Comparison of ENCODE assay signal across 1 cellular context in the genomic region with DNA sequence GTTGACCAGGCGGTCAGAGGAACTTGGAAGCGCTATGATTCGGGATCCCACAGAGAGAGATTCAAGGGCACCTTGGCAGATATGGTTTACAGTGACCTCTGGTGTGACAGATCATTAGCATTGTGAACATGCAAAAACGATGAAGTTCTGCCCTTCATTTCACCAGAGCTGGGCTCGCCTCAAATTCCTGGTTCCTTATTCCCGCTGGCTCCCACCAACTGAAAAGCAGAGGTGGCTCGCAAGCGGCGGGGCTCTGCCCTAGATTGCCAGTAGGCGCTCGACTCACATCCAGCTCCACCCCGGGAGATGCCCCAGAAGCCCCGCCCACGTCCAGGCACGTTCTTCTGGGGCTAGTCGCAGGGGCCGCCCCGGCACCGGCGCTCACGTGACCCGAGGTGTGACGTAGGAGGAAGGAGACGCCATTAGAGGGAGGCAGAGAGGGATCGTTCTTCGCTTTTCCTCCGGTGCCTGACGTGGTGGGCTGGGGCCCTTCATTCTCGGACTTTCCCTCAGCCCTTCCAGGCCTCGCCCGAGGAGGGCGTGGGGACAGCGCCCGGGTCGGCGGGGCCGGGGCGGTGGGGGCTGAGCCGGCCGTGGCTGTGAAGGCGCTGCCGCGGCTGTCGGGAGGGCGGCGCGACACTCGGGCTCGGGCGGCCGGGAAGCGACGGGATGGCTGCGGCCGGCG.
A peak's percentile ranks its signal among the peaks of the same experiment; 100 is the strongest.
TF ChIP-seq lines count a peak whose summit lies in the region.

Gene RAB21, plus strand, starts transcription at position 403 of the 685 bp plus-strand sequence. Its CDS starts 267 bp downstream, at position 670.

TF ChIP-seq in HepG2, 621 proteins besides CTCF, POLR2A, EP300 and RAD21 (continued from another document and continues in another):
- TF ChIP-seq, protein P1, sequence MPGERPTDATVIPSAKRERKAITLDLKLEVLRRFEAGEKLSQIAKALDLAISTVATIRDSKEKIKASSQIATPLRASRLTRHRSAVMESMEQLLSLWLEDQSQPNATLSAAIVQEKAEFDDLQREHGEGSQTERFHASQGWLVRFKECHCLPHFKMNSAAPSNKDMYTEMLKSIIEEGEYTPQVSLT (CRISPR knock-in tag; IDR thresholded peaks at IDR 0.05; ENCODE audit: borderline replicate concordance, low read depth) = no peak
- TF ChIP-seq, protein P2, sequence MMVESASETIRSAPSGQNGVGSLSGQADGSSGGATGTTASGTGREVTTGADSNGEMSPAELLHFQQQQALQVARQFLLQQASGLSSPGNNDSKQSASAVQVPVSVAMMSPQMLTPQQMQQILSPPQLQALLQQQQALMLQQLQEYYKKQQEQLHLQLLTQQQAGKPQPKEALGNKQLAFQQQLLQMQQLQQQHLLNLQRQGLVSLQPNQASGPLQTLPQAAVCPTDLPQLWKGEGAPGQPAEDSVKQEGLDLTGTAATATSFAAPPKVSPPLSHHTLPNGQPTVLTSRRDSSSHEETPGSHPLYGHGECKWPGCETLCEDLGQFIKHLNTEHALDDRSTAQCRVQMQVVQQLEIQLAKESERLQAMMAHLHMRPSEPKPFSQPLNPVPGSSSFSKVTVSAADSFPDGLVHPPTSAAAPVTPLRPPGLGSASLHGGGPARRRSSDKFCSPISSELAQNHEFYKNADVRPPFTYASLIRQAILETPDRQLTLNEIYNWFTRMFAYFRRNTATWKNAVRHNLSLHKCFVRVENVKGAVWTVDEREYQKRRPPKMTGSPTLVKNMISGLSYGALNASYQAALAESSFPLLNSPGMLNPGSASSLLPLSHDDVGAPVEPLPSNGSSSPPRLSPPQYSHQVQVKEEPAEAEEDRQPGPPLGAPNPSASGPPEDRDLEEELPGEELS (CRISPR knock-in tag; IDR thresholded peaks at IDR 0.05) = peak; percentile 37; the same call in 1 of the 2 replicates
- TF ChIP-seq ZFP90 (CRISPR knock-in tag; IDR thresholded peaks at IDR 0.05; ENCODE audit: borderline replicate concordance) (peak; percentile 74; the same call in 1 of the 2 replicates), ZNF790 (CRISPR knock-in tag; IDR thresholded peaks at IDR 0.05; ENCODE audit: borderline replicate concordance) (peak; percentile 82; the same call in 1 of the 2 replicates), KDM4B (CRISPR knock-in tag; IDR thresholded peaks at IDR 0.05) (peak; percentile 55), DPF2 (CRISPR knock-in tag; IDR thresholded peaks at IDR 0.05; ENCODE audit: borderline replicate concordance, low read depth) (no peak), SMAD1 (CRISPR knock-in tag; IDR thresholded peaks at IDR 0.05; ENCODE audit: borderline replicate concordance, low read depth) (0 out of 2 replicates have a peak, but pooled peaks have one; percentile 77), NR2C2 (CRISPR knock-in tag; IDR thresholded peaks at IDR 0.05; ENCODE audit: borderline replicate concordance) (no peak), TEAD3 (CRISPR knock-in tag; optimal IDR thresholded peaks at IDR 0.05; ENCODE audit: borderline replicate concordance) (peak; percentile 74), HINFP (CRISPR knock-in tag; IDR thresholded peaks at IDR 0.05; ENCODE audit: low read depth) (no peak), ZNF264 (CRISPR knock-in tag; IDR thresholded peaks at IDR 0.05) (peak; percentile 70; the same call in 1 of the 2 replicates), ZNF251 (CRISPR knock-in tag; IDR thresholded peaks at IDR 0.05) (no peak), ZNF383 (CRISPR knock-in tag; IDR thresholded peaks at IDR 0.05; ENCODE audit: borderline replicate concordance) (no peak), POLR2AphosphoS5 (IDR thresholded peaks at IDR 0.05; ENCODE audit: low read depth, low read length) (peak; percentile 95), HDAC1 (CRISPR knock-in tag; IDR thresholded peaks at IDR 0.05) (peak; percentile 88), ZMAT3 (CRISPR knock-in tag; conservative IDR thresholded peaks at IDR 0.05) (peak; percentile 51; the same call in 1 of the 2 replicates), RXRB (CRISPR knock-in tag; IDR thresholded peaks at IDR 0.05; ENCODE audit: borderline replicate concordance) (peak; percentile 62), MAFG (CRISPR knock-in tag; IDR thresholded peaks at IDR 0.05) (no peak), ARNTL (CRISPR knock-in tag; IDR thresholded peaks at IDR 0.05) (peak; percentile 67; the same call in 1 of the 2 replicates), NR0B2 (CRISPR knock-in tag; IDR thresholded peaks at IDR 0.05) (no peak), IRX3 (CRISPR knock-in tag; IDR thresholded peaks at IDR 0.05; ENCODE audit: borderline replicate concordance, low read depth) (0 out of 2 replicates have a peak, but pooled peaks have one; percentile 33), ZNF430 (CRISPR knock-in tag; IDR thresholded peaks at IDR 0.05) (peak; percentile 86; the same call in 1 of the 2 replicates), NFYC (CRISPR knock-in tag; IDR thresholded peaks at IDR 0.05) (no peak), POLR2AphosphoS2 (IDR thresholded peaks at IDR 0.05; ENCODE audit: low read depth, low read length) (no peak), JUN (CRISPR knock-in tag; IDR thresholded peaks at IDR 0.05) (0 out of 2 replicates have a peak, but pooled peaks have one; percentile 26), ZBTB20 (CRISPR knock-in tag; IDR thresholded peaks at IDR 0.05; ENCODE audit: borderline replicate concordance, low read depth) (no peak), ZNF850 (CRISPR knock-in tag; conservative IDR thresholded peaks at IDR 0.05) (0 out of 2 replicates have a peak, but pooled peaks have one; percentile 73), ZSCAN29 (CRISPR knock-in tag; conservative IDR thresholded peaks at IDR 0.05) (no peak), AGO2 (optimal IDR thresholded peaks at IDR 0.05; ENCODE audit: low read depth, low read length) (no peak), ZNF652 (CRISPR knock-in tag; IDR thresholded peaks at IDR 0.05; ENCODE audit: borderline replicate concordance, low read depth) (no peak), SP4 (CRISPR knock-in tag; IDR thresholded peaks at IDR 0.05) (peak; percentile 43; the same call in 1 of the 2 replicates), ZBTB25 (CRISPR knock-in tag; IDR thresholded peaks at IDR 0.05) (peak; percentile 61), ZNF563 (CRISPR knock-in tag; IDR thresholded peaks at IDR 0.05) (0 out of 2 replicates have a peak, but pooled peaks have one; percentile 66), MTA1 (CRISPR knock-in tag; IDR thresholded peaks at IDR 0.05; ENCODE audit: borderline replicate concordance) (0 out of 2 replicates have a peak, but pooled peaks have one; percentile 29), THAP11 (CRISPR knock-in tag; IDR thresholded peaks at IDR 0.05) (peak; percentile 82), MED8 (CRISPR knock-in tag; IDR thresholded peaks at IDR 0.05; ENCODE audit: insufficient replicate concordance) (no peak), SP2 (CRISPR knock-in tag; IDR thresholded peaks at IDR 0.05) (no peak)
- TF ChIP-seq, protein P3, sequence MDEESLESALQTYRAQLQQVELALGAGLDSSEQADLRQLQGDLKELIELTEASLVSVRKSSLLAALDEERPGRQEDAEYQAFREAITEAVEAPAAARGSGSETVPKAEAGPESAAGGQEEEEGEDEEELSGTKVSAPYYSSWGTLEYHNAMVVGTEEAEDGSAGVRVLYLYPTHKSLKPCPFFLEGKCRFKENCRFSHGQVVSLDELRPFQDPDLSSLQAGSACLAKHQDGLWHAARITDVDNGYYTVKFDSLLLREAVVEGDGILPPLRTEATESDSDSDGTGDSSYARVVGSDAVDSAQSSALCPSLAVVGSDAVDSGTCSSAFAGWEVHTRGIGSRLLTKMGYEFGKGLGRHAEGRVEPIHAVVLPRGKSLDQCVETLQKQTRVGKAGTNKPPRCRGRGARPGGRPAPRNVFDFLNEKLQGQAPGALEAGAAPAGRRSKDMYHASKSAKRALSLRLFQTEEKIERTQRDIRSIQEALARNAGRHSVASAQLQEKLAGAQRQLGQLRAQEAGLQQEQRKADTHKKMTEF (CRISPR knock-in tag; IDR thresholded peaks at IDR 0.05) = peak; percentile 69; the same call in 1 of the 2 replicates
- TF ChIP-seq, protein P4, sequence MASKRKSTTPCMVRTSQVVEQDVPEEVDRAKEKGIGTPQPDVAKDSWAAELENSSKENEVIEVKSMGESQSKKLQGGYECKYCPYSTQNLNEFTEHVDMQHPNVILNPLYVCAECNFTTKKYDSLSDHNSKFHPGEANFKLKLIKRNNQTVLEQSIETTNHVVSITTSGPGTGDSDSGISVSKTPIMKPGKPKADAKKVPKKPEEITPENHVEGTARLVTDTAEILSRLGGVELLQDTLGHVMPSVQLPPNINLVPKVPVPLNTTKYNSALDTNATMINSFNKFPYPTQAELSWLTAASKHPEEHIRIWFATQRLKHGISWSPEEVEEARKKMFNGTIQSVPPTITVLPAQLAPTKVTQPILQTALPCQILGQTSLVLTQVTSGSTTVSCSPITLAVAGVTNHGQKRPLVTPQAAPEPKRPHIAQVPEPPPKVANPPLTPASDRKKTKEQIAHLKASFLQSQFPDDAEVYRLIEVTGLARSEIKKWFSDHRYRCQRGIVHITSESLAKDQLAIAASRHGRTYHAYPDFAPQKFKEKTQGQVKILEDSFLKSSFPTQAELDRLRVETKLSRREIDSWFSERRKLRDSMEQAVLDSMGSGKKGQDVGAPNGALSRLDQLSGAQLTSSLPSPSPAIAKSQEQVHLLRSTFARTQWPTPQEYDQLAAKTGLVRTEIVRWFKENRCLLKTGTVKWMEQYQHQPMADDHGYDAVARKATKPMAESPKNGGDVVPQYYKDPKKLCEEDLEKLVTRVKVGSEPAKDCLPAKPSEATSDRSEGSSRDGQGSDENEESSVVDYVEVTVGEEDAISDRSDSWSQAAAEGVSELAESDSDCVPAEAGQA (IDR thresholded peaks at IDR 0.05; ENCODE audit: low read depth) = peak; percentile 75
- TF ChIP-seq, protein P4 (CRISPR knock-in tag; IDR thresholded peaks at IDR 0.05; ENCODE audit: borderline replicate concordance) = no peak; the same call in 1 of the 2 replicates
- TF ChIP-seq, protein P5, sequence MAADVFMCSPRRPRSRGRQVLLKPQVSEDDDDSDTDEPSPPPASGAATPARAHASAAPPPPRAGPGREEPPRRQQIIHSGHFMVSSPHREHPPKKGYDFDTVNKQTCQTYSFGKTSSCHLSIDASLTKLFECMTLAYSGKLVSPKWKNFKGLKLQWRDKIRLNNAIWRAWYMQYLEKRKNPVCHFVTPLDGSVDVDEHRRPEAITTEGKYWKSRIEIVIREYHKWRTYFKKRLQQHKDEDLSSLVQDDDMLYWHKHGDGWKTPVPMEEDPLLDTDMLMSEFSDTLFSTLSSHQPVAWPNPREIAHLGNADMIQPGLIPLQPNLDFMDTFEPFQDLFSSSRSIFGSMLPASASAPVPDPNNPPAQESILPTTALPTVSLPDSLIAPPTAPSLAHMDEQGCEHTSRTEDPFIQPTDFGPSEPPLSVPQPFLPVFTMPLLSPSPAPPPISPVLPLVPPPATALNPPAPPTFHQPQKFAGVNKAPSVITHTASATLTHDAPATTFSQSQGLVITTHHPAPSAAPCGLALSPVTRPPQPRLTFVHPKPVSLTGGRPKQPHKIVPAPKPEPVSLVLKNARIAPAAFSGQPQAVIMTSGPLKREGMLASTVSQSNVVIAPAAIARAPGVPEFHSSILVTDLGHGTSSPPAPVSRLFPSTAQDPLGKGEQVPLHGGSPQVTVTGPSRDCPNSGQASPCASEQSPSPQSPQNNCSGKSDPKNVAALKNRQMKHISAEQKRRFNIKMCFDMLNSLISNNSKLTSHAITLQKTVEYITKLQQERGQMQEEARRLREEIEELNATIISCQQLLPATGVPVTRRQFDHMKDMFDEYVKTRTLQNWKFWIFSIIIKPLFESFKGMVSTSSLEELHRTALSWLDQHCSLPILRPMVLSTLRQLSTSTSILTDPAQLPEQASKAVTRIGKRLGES (CRISPR knock-in tag; IDR thresholded peaks at IDR 0.05; ENCODE audit: borderline replicate concordance) = 0 out of 2 replicates have a peak, but pooled peaks have one; percentile 24
- TF ChIP-seq, protein P6, sequence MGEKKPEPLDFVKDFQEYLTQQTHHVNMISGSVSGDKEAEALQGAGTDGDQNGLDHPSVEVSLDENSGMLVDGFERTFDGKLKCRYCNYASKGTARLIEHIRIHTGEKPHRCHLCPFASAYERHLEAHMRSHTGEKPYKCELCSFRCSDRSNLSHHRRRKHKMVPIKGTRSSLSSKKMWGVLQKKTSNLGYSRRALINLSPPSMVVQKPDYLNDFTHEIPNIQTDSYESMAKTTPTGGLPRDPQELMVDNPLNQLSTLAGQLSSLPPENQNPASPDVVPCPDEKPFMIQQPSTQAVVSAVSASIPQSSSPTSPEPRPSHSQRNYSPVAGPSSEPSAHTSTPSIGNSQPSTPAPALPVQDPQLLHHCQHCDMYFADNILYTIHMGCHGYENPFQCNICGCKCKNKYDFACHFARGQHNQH (CRISPR knock-in tag; IDR thresholded peaks at IDR 0.05) = peak; percentile 60
